Comparison of ENCODE assay signal across 8 cellular contexts in genomic region chr5:1737790-1738405, GRCh38.
DNase-seq lines count a peak whose midpoint lies in the region; ATAC-seq and TF ChIP-seq lines count a peak whose summit lies in the region.

No MANE protein-coding gene starts in this region.

- no peak for TF ChIP-seq POLR2A in lower leg skin (IDR thresholded peaks at IDR 0.05)

- no peak overlapping the region for H3K4me3 ChIP-seq in astrocyte of the spinal cord (ENCODE audit: low read depth, low read length)
- no peak overlapping the region for H3K4me3 ChIP-seq in lower leg skin (ENCODE audit: low read depth, poor library complexity, severe bottlenecking)

- WGBS in lower leg skin, 2 donors: 36% methylated on average over 3 of the region's 3 CpGs

- peak; percentile 67 for ATAC-seq in HG02678 (IDR thresholded peaks at IDR 0.05; ENCODE audit: unreplicated experiment)

- in situ Hi-C loops in astrocyte of the spinal cord (cut with HindIII; ENCODE audit: low sequenced_read_pairs): no loop called here

- intact Hi-C loops in lower leg skin (cut with DNase I; ENCODE audit: low total_unique reads): no loop called here

- peak; percentile 57 for TF ChIP-seq CTCF in astrocyte of the spinal cord (IDR thresholded peaks at IDR 0.05; ENCODE audit: low read depth, low read length)
- TF ChIP-seq CTCF in lower leg skin (IDR thresholded peaks at IDR 0.05): no peak

- peak; percentile 31 to 62 for DNase-seq in NOMO-1 (lab: John Stamatoyannopoulos, UW; ENCODE audit: unreplicated experiment in 2 of 2)
- no peak for DNase-seq in NOMO-1 treated with dmso at 0.1 percent for 144 hours (lab: John Stamatoyannopoulos, UW; ENCODE audit: unreplicated experiment)
- peak; percentile 20 for DNase-seq in RKO (ENCODE audit: low spot score)
- peak; percentile 5 for DNase-seq in astrocyte of the spinal cord (ENCODE audit: low read depth, low spot score)
- DNase-seq in lower leg skin (ENCODE audit: low spot score in 2 of 2): peak; percentile 11 to 40
- DNase-seq in Ammon's horn (ENCODE audit: low spot score): no peak
- no peak for DNase-seq in NCI-H2171 treated with DMSO at 0.1 percent for 48 hours (lab: John Stamatoyannopoulos, UW)

Comparison
In these comparisons a context has a peak if more than half of its experiments do, and no peak if none do; other contexts are left out.
1. DNase-seq: peak in NOMO-1 (2 of 2), RKO (single experiment), astrocyte of the spinal cord (single experiment) and lower leg skin (2 of 2); none in NOMO-1 treated with dmso at 0.1 percent for 144 hours (single experiment), Ammon's horn (single experiment) and NCI-H2171 treated with DMSO at 0.1 percent for 48 hours (single experiment).